16 cellular contexts compared by ENCODE assay signal in genomic region chr4:152577708-152578421, GRCh38. TPM values are rescaled to one million over a fixed set of nuclear protein-coding genes. Genes with fewer than 3 reads are reported as not detected.
DNase-seq lines count a peak whose midpoint lies in the region; ATAC-seq, FAIRE-seq and TF ChIP-seq lines count a peak whose summit lies in the region.
"Had no signal": no experiment of that assay in that cellular context is flagged by ENCODE, and none has a peak within 500 bp of the region (broad histone marks: within the 10 kb centered on the region; RNA-seq: fewer than 3 reads in every experiment).

No MANE protein-coding gene starts in this region.

- TF ChIP-seq CTCF in A549 (IDR thresholded peaks at IDR 0.05) (no peak), coronary artery (IDR thresholded peaks at IDR 0.05) (no peak), left ventricle myocardium inferior (IDR thresholded peaks at IDR 0.05; ENCODE audit: borderline replicate concordance) (no peak)

- H3K4me2 ChIP-seq in A549, result no peak overlapping the region

- TF ChIP-seq RAD21 in A549 (conservative IDR thresholded peaks at IDR 0.05 in 1 of 2, IDR thresholded peaks at IDR 0.05 in 1 of 2), result no peak

- no peaks in the 10 kb centered on the region for H3K4me1 ChIP-seq in A549
- H3K4me1 ChIP-seq in left ventricle myocardium inferior, result no peaks in the 10 kb centered on the region

- H3K27ac ChIP-seq in A549, result no peak overlapping the region
- no peak overlapping the region for H3K27ac ChIP-seq in coronary artery
- no peak overlapping the region for H3K27ac ChIP-seq in left ventricle myocardium inferior (replicated peaks)
- H3K27ac ChIP-seq: brain microvascular endothelial cell, spleen had no signal

- POLR2A ChIA-PET in A549 (lab: Yijun Ruan, JAX), result no interaction called here

- no peak for DNase-seq in A549 (ENCODE audit: low read depth in 1 of 2, low spot score in 1 of 2)
- DNase-seq in SKM-1 (lab: John Stamatoyannopoulos, UW; ENCODE audit: unreplicated experiment), result peak; percentile 67
- no peak for DNase-seq in GDM1 (lab: John Stamatoyannopoulos, UW)
- no peak for DNase-seq in coronary artery (ENCODE audit: low spot score)
- no peak for DNase-seq in left ventricle myocardium inferior
- DNase-seq: activated T-cell treated with anti-CD3 and anti-CD28 coated beads, Interleukin-2, amount 50 U/mL, for 4 hours; brain microvascular endothelial cell; naive thymus-derived CD8-positive, alpha-beta T cell; NCI-H1105; NK-92 treated with Interleukin-12 subunit alpha and Interleukin-12 subunit beta, amount 100 ng/mL, for 24 hours; spleen had no signal

- CTCF ChIA-PET in A549 (lab: Yijun Ruan, JAX), result no interaction called here

- no peak overlapping the region for H3K4me3 ChIP-seq in A549
- H3K4me3 ChIP-seq in coronary artery, result no peak overlapping the region
- H3K4me3 ChIP-seq in left ventricle myocardium inferior, result no peak overlapping the region
- H3K4me3 ChIP-seq: spleen had no signal

- FAIRE-seq in A549 (lab: Jason Lieb, UNC), result no peak
- FAIRE-seq: A204.1, urothelium cell line had no signal

- H3K27me3 ChIP-seq in left ventricle myocardium inferior (ENCODE audit: low read depth), result peaks cover 5% of the 10 kb centered on the region
- H3K27me3 ChIP-seq: brain microvascular endothelial cell, spleen had no signal

- TF ChIP-seq POLR2A in A549 (IDR thresholded peaks at IDR 0.05; ENCODE audit: low read length), result no peak

- ATAC-seq in A549, result peak; percentile 19 to 30; a peak in 1 of 6 replicates
- peak; percentile 77 for ATAC-seq in GM19351 (IDR thresholded peaks at IDR 0.05; ENCODE audit: unreplicated experiment)
- peak; percentile 76 for ATAC-seq in HG03139 (IDR thresholded peaks at IDR 0.05; ENCODE audit: unreplicated experiment)
- ATAC-seq in GM21825 (IDR thresholded peaks at IDR 0.05; ENCODE audit: unreplicated experiment), result no peak
- ATAC-seq: activated T-cell treated with anti-CD3 and anti-CD28 coated beads, Interleukin-2, amount 50 U/mL, for 4 hours; naive thymus-derived CD8-positive, alpha-beta T cell had no signal

- intact Hi-C loops in left ventricle myocardium inferior (cut with micrococcal nuclease), result no loop called here

- 73% methylated on average over 6 of the region's 6 CpGs for WGBS in A549 (ENCODE audit: missing lambda C conversion rate)

- no peaks in the 10 kb centered on the region for H3K9me3 ChIP-seq in A549
- H3K9me3 ChIP-seq in left ventricle myocardium inferior (replicated peaks), result no peaks in the 10 kb centered on the region
- H3K9me3 ChIP-seq: spleen had no signal

- H3K36me3 ChIP-seq in left ventricle myocardium inferior, result no peaks in the 10 kb centered on the region
- H3K36me3 ChIP-seq: brain microvascular endothelial cell, spleen had no signal

- TF ChIP-seq EP300 in A549 (IDR thresholded peaks at IDR 0.05), result no peak

TF ChIP-seq in A549, 52 proteins besides CTCF, POLR2A, EP300 and RAD21:
- TF ChIP-seq EHMT2 (IDR thresholded peaks at IDR 0.05; ENCODE audit: low read depth) (no peak), FOSB (CRISPR knock-in tag; IDR thresholded peaks at IDR 0.05) (no peak), HEYL (CRISPR knock-in tag; IDR thresholded peaks at IDR 0.05) (no peak), FOSL2 (IDR thresholded peaks at IDR 0.05) (no peak), FOSL2 (CRISPR knock-in tag; IDR thresholded peaks at IDR 0.05) (no peak), HOXB5 (CRISPR knock-in tag; IDR thresholded peaks at IDR 0.05) (no peak)

RNA-seq across cellular contexts. Expression of gene FBXW7, which starts 42.0 kb away (rescaled TPM):
- polyA plus RNA-seq in A549 (2011; rRNA removed) (9.2 and 12.5 TPM in 2 replicates), A549 (2017; fragmentation: RNase III; extraction: RNeasy Plus Mini Kit Qiagen cat#74134 plus additional on column Dnase treatment) (7.2 to 10.2 TPM (median 7.3 TPM) in 3 replicates)
- polyA plus RNA-seq in A549 (2012; cell fraction: cytosol; rRNA removed), result 2.1 TPM in 2 replicates
- 4.0 and 4.1 TPM in 2 replicates for polyA plus RNA-seq in A549 (2012; cell fraction: nucleus; rRNA removed)
- 13.7 and 14.7 TPM in 2 replicates for polyA minus RNA-seq in A549 (2011; rRNA and poly(A)+ RNA removed)
- total RNA-seq in left ventricle myocardium inferior, result 56.7 TPM
